1 cellular context compared by ENCODE assay signal in genomic region chr15:75349851-75350588, GRCh38.
TF ChIP-seq lines count a peak whose summit lies in the region.

No MANE protein-coding gene starts in this region.

TF ChIP-seq in GM12878, 131 proteins besides CTCF, POLR2A, EP300 and RAD21 (continued from another document and continues in another):
- TF ChIP-seq CEBPZ (IDR thresholded peaks at IDR 0.05; ENCODE audit: low read depth, low read length), result no peak
- TF ChIP-seq, protein P1, sequence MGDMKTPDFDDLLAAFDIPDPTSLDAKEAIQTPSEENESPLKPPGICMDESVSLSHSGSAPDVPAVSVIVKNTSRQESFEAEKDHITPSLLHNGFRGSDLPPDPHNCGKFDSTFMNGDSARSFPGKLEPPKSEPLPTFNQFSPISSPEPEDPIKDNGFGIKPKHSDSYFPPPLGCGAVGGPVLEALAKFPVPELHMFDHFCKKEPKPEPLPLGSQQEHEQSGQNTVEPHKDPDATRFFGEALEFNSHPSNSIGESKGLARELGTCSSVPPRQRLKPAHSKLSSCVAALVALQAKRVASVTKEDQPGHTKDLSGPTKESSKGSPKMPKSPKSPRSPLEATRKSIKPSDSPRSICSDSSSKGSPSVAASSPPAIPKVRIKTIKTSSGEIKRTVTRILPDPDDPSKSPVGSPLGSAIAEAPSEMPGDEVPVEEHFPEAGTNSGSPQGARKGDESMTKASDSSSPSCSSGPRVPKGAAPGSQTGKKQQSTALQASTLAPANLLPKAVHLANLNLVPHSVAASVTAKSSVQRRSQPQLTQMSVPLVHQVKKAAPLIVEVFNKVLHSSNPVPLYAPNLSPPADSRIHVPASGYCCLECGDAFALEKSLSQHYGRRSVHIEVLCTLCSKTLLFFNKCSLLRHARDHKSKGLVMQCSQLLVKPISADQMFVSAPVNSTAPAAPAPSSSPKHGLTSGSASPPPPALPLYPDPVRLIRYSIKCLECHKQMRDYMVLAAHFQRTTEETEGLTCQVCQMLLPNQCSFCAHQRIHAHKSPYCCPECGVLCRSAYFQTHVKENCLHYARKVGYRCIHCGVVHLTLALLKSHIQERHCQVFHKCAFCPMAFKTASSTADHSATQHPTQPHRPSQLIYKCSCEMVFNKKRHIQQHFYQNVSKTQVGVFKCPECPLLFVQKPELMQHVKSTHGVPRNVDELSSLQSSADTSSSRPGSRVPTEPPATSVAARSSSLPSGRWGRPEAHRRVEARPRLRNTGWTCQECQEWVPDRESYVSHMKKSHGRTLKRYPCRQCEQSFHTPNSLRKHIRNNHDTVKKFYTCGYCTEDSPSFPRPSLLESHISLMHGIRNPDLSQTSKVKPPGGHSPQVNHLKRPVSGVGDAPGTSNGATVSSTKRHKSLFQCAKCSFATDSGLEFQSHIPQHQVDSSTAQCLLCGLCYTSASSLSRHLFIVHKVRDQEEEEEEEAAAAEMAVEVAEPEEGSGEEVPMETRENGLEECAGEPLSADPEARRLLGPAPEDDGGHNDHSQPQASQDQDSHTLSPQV (IDR thresholded peaks at IDR 0.05), result no peak
- TF ChIP-seq RUNX3 (IDR thresholded peaks at IDR 0.05; ENCODE audit: low read length), result peak; percentile 98
- TF ChIP-seq SPI1 (IDR thresholded peaks at IDR 0.05; ENCODE audit: borderline replicate concordance, insufficient read depth, low read depth, low read length), result peak; percentile 69
- TF ChIP-seq RELB (IDR thresholded peaks at IDR 0.05; ENCODE audit: low read depth), result no peak
- no peak for TF ChIP-seq ZBTB40 (IDR thresholded peaks at IDR 0.05; ENCODE audit: borderline replicate concordance)
- peak; percentile 62 for TF ChIP-seq IKZF2 (IDR thresholded peaks at IDR 0.05)
- TF ChIP-seq RB1 (IDR thresholded peaks at IDR 0.05; ENCODE audit: borderline replicate concordance), result no peak
- TF ChIP-seq IKZF1 (conservative IDR thresholded peaks at IDR 0.05), result peak; percentile 53
- TF ChIP-seq CREB1 (IDR thresholded peaks at IDR 0.05; ENCODE audit: low read depth), result peak; percentile 37; the same call in 1 of the 2 replicates
- TF ChIP-seq ZNF384 (IDR thresholded peaks at IDR 0.05; ENCODE audit: borderline replicate concordance, low read depth, low read length), result no peak
- no peak for TF ChIP-seq ZNF24 (IDR thresholded peaks at IDR 0.05)
- TF ChIP-seq ATF7 (IDR thresholded peaks at IDR 0.05; ENCODE audit: low read depth), result no peak
- TF ChIP-seq, protein P2, sequence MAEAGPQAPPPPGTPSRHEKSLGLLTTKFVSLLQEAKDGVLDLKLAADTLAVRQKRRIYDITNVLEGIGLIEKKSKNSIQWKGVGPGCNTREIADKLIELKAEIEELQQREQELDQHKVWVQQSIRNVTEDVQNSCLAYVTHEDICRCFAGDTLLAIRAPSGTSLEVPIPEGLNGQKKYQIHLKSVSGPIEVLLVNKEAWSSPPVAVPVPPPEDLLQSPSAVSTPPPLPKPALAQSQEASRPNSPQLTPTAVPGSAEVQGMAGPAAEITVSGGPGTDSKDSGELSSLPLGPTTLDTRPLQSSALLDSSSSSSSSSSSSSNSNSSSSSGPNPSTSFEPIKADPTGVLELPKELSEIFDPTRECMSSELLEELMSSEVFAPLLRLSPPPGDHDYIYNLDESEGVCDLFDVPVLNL (IDR thresholded peaks at IDR 0.05; ENCODE audit: low read depth, low read length), result no peak
- no peak for TF ChIP-seq ZBTB33 (IDR thresholded peaks at IDR 0.05)
- no peak for TF ChIP-seq SREBF2 (IDR thresholded peaks at IDR 0.05; ENCODE audit: low read length)
- TF ChIP-seq, protein P3, sequence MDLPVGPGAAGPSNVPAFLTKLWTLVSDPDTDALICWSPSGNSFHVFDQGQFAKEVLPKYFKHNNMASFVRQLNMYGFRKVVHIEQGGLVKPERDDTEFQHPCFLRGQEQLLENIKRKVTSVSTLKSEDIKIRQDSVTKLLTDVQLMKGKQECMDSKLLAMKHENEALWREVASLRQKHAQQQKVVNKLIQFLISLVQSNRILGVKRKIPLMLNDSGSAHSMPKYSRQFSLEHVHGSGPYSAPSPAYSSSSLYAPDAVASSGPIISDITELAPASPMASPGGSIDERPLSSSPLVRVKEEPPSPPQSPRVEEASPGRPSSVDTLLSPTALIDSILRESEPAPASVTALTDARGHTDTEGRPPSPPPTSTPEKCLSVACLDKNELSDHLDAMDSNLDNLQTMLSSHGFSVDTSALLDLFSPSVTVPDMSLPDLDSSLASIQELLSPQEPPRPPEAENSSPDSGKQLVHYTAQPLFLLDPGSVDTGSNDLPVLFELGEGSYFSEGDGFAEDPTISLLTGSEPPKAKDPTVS (IDR thresholded peaks at IDR 0.05; ENCODE audit: low read depth, low read length), result no peak
- TF ChIP-seq POU2F2 (IDR thresholded peaks at IDR 0.05; ENCODE audit: borderline replicate concordance, low read depth, low read length), result no peak; the same call in 2 of the 3 replicates
- TF ChIP-seq SUZ12 (IDR thresholded peaks at IDR 0.05; ENCODE audit: unreplicated experiment), result no peak
- TF ChIP-seq MAX (IDR thresholded peaks at IDR 0.05; ENCODE audit: low read depth, low read length), result no peak
- TF ChIP-seq EZH2 (IDR thresholded peaks at IDR 0.05; ENCODE audit: borderline replicate concordance, control insufficient read depth, low read depth, low read length), result no peak
- TF ChIP-seq BRCA1 (IDR thresholded peaks at IDR 0.05; ENCODE audit: low read depth, low read length), result no peak
- no peak for TF ChIP-seq MXI1 (IDR thresholded peaks at IDR 0.05; ENCODE audit: low read depth, low read length)
- TF ChIP-seq SREBF1 (IDR thresholded peaks at IDR 0.05; ENCODE audit: low read length), result no peak
- no peak for TF ChIP-seq SMC3 (IDR thresholded peaks at IDR 0.05; ENCODE audit: borderline replicate concordance, low read length)
- no peak; a peak in 1 of 4 replicates for TF ChIP-seq BHLHE40 (IDR thresholded peaks at IDR 0.05; ENCODE audit: borderline replicate concordance in 1 of 2, low read depth in 2 of 2, low read length in 1 of 2)
- peak; percentile 72; the same call in 1 of the 2 replicates for TF ChIP-seq EED (IDR thresholded peaks at IDR 0.05; ENCODE audit: low read depth)
- peak in 1 of 2 experiments; percentile 79; a peak in 2 of 4 replicates for TF ChIP-seq ETV6 (conservative IDR thresholded peaks at IDR 0.05 in 1 of 2, IDR thresholded peaks at IDR 0.05 in 1 of 2; ENCODE audit: borderline replicate concordance in 1 of 2, low read depth in 1 of 2)
- TF ChIP-seq MYB (IDR thresholded peaks at IDR 0.05; ENCODE audit: borderline replicate concordance, low read depth, low read length), result no peak
- peak; percentile 78; the same call in 1 of the 2 replicates for TF ChIP-seq PAX5 (IDR thresholded peaks at IDR 0.05; ENCODE audit: borderline replicate concordance, low read depth, low read length)
- no peak for TF ChIP-seq STAT1 (conservative IDR thresholded peaks at IDR 0.05)
- TF ChIP-seq, protein P4, sequence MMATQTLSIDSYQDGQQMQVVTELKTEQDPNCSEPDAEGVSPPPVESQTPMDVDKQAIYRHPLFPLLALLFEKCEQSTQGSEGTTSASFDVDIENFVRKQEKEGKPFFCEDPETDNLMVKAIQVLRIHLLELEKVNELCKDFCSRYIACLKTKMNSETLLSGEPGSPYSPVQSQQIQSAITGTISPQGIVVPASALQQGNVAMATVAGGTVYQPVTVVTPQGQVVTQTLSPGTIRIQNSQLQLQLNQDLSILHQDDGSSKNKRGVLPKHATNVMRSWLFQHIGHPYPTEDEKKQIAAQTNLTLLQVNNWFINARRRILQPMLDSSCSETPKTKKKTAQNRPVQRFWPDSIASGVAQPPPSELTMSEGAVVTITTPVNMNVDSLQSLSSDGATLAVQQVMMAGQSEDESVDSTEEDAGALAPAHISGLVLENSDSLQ (IDR thresholded peaks at IDR 0.05), result no peak
- TF ChIP-seq CHD4 (IDR thresholded peaks at IDR 0.05), result no peak
- TF ChIP-seq MTA3 (IDR thresholded peaks at IDR 0.05; ENCODE audit: borderline replicate concordance, low read length), result 0 out of 2 replicates have a peak, but pooled peaks have one; percentile 20
- no peak for TF ChIP-seq JUNB (IDR thresholded peaks at IDR 0.05)
- peak; percentile 18 for TF ChIP-seq SP1 (IDR thresholded peaks at IDR 0.05; ENCODE audit: low read depth, low read length)
- 0 out of 2 replicates have a peak, but pooled peaks have one; percentile 34 for TF ChIP-seq DPF2 (IDR thresholded peaks at IDR 0.05)
- no peak for TF ChIP-seq RCOR1 (conservative IDR thresholded peaks at IDR 0.05; ENCODE audit: low read depth, low read length)
- no peak for TF ChIP-seq RFX5 (IDR thresholded peaks at IDR 0.05; ENCODE audit: low read depth, low read length)
- no peak for TF ChIP-seq CEBPB (IDR thresholded peaks at IDR 0.05; ENCODE audit: borderline replicate concordance in 1 of 2, low read depth in 2 of 2, low read length in 2 of 2)
- no peak for TF ChIP-seq ATF3 (IDR thresholded peaks at IDR 0.05; ENCODE audit: borderline replicate concordance, extremely low read depth, low read depth, low read length)
